Comparison of ENCODE assay signal across 8 cellular contexts in the genomic region with DNA sequence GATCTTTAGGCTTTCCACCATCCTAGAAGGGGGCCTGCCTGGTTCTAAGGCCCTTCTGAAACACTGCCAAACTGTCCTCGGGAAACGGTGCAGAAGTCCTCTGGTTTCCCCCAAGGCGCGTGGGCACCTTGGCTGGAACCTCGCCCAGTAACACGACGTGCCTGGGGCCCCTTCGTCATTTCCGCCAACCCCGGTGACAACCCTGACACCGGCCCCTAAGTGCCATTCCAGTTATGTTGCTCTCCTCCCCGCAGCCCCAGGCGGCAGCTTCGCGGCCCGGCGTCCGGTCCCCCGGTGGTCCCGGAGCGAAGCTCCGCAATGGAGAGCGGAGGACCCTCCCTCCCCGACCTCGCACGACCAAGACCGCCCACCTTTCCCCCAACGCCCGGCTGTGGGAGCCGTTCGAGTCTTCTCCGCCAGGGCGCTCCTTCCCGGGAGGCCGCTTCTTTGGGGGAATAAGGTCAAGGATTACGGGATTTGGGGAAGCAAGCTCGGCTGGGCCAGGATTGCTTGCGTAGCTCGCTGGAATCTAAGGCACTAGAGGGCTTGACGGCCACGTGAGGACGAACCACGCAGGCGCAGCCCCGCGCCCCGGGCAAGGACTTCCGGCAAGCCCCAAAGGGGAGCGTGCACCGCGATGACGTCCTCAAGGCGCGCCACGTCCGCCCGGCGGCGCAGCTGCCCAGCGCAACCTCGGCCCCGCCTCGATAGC. TPM values are rescaled to one million over a fixed set of nuclear protein-coding genes. Genes with fewer than 3 reads are reported as not detected.
A peak's percentile ranks its signal among the peaks of the same experiment; 100 is the strongest.
DNase-seq lines count a peak whose midpoint lies in the region; TF ChIP-seq lines count a peak whose summit lies in the region.

No MANE protein-coding gene starts in this region.

- peak; percentile 99 for DNase-seq in GM03348 (ENCODE audit: low spot score)
- peak; percentile 98 for DNase-seq in HEK293T (ENCODE audit: extremely low spot score)
- peak; percentile 91 for DNase-seq in MV-4-11 (lab: John Stamatoyannopoulos, UW)
- peak; percentile 60 to 93 for DNase-seq in SJSA1 (ENCODE audit: low read depth in 1 of 2, low spot score in 2 of 2)
- DNase-seq in activated naive CD4-positive, alpha-beta T cell treated with anti-CD3 and anti-CD28 coated beads, Interleukin-2, amount 10 ng/mL, durations not matched to agents 7 days and 5 days = peak; percentile 98
- DNase-seq in globus pallidus (ENCODE audit: low spot score) = peak; percentile 96
- DNase-seq in non-pigmented ciliary epithelial cell (ENCODE audit: low read depth) = peak; percentile 86
- DNase-seq in superior temporal gyrus (ENCODE audit: extremely low spot score) = peak; percentile 97

- H3K4me1 Mint-ChIP-seq in activated naive CD4-positive, alpha-beta T cell treated with anti-CD3 and anti-CD28 coated beads, Interleukin-2, amount 10 ng/mL, durations not matched to agents 7 days and 5 days = peaks cover 33% of the 10 kb centered on the region

- peaks cover 5% of the 10 kb centered on the region for H3K4me1 ChIP-seq in SJSA1 (replicated peaks)

- no peaks in the 10 kb centered on the region for H3K9me3 Mint-ChIP-seq in activated naive CD4-positive, alpha-beta T cell treated with anti-CD3 and anti-CD28 coated beads, Interleukin-2, amount 10 ng/mL, durations not matched to agents 7 days and 5 days

- peak overlapping the region; percentile 98 for H3K27ac ChIP-seq in SJSA1

- H3K27ac Mint-ChIP-seq in activated naive CD4-positive, alpha-beta T cell treated with anti-CD3 and anti-CD28 coated beads, Interleukin-2, amount 10 ng/mL, durations not matched to agents 7 days and 5 days = peak overlapping the region; percentile 100

- CTCF ChIA-PET in HEK293T (lab: Yijun Ruan, JAX) = no interaction called here
- CTCF ChIA-PET in activated naive CD4-positive, alpha-beta T cell treated with anti-CD3 and anti-CD28 coated beads, Interleukin-2, amount 10 ng/mL, durations not matched to agents 7 days and 5 days (lab: Charles Lee) = interaction anchor here (1.4 kb wide), 1 partner anchor 13 kb away, joined by 3 read pairs; no protein-coding TSS in a partner anchor

- POLR2A ChIA-PET in HEK293T (lab: Yijun Ruan, JAX) = interaction anchor here (0.6 to 2.4 kb wide), 10 partner anchors 8 to 58 kb away, joined by 3 to 13 read pairs (median 5); a partner anchor contains a TSS

- H3K27me3 ChIP-seq in SJSA1 (replicated peaks) = no peaks in the 10 kb centered on the region

- no peaks in the 10 kb centered on the region for H3K9me3 ChIP-seq in SJSA1 (replicated peaks)

- peaks cover 4% of the 10 kb centered on the region for H3K27me3 Mint-ChIP-seq in activated naive CD4-positive, alpha-beta T cell treated with anti-CD3 and anti-CD28 coated beads, Interleukin-2, amount 10 ng/mL, durations not matched to agents 7 days and 5 days

- peak overlapping the region; percentile 96 for H3K4me3 Mint-ChIP-seq in activated naive CD4-positive, alpha-beta T cell treated with anti-CD3 and anti-CD28 coated beads, Interleukin-2, amount 10 ng/mL, durations not matched to agents 7 days and 5 days

- peaks cover 6% of the 10 kb centered on the region; the same call in 1 of the 2 replicates for H3K36me3 ChIP-seq in SJSA1

- H3K4me3 ChIP-seq in SJSA1 = peak overlapping the region; percentile 64

- peaks cover 14% of the 10 kb centered on the region for H3K36me3 Mint-ChIP-seq in activated naive CD4-positive, alpha-beta T cell treated with anti-CD3 and anti-CD28 coated beads, Interleukin-2, amount 10 ng/mL, durations not matched to agents 7 days and 5 days

TF ChIP-seq in HEK293T, 16 proteins besides CTCF, POLR2A, EP300 and RAD21:
- TF ChIP-seq SP1 (IDR thresholded peaks at IDR 0.05) (no peak), L3MBTL2 (conservative IDR thresholded peaks at IDR 0.05) (peak; percentile 85)

RNA-seq across cellular contexts. Expression of a gene that starts 0.6 kb away (rescaled TPM):
- 121 and 137 TPM in 2 replicates for total RNA-seq in SJSA1 (2014; rRNA removed; shearing (Covaris generic))

RNA-seq across cellular contexts. Expression of a gene that starts 29.0 kb away (rescaled TPM):
- total RNA-seq in SJSA1 (2014; rRNA removed; shearing (Covaris generic)) = 47.3 and 52.3 TPM in 2 replicates

RNA-seq across cellular contexts. Expression of a gene that starts 30.9 kb away (rescaled TPM):
- 0.05 TPM in 1 of 2 replicates, not detected in the other for total RNA-seq in SJSA1 (2014; rRNA removed; shearing (Covaris generic))

RNA-seq across cellular contexts. Expression of a gene that starts 54.1 kb away (rescaled TPM):
- total RNA-seq in SJSA1 (2014; rRNA removed; shearing (Covaris generic)) = 0.18 TPM in 1 of 2 replicates, not detected in the other

RNA-seq across cellular contexts. Expression of a gene that starts 54.4 kb away (rescaled TPM):
- 13.8 and 16.4 TPM in 2 replicates for total RNA-seq in SJSA1 (2014; rRNA removed; shearing (Covaris generic))

Comparison
In these comparisons a context has a peak if more than half of its experiments do, and no peak if none do; other contexts are left out.
1. Peak in every context shown above with its lines: DNase-seq, H3K4me3 ChIP-seq and H3K27ac ChIP-seq.